In the genomic region with DNA sequence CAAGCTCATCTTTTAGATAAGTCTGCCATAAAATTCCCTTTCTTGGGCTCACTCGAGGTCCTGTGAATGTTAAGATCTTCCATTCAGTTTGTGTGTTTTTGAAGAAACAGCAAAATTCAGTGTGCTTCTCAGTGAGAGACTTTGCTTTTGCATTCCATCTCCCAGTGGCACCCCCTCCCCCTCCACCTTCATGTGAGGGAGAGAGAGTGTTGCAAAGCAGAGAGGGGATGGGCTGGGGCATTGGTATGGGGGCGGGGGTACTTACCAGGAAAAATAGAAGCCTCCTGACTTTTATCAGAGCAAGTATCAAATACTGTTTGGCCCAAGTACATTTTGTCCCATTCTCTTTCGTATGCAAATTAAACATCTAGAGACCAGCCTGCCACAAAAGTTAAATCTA, we compare ENCODE assay signal across 18 cellular contexts. TPM values are rescaled to one million over a fixed set of nuclear protein-coding genes. Genes with fewer than 3 reads are reported as not detected.
"Had no signal": no experiment of that assay in that cellular context is flagged by ENCODE, and none has a peak within 500 bp of the region (broad histone marks: within the 10 kb centered on the region; RNA-seq: fewer than 3 reads in every experiment).

No MANE protein-coding gene starts in this region.

- H3K4me1 Mint-ChIP-seq: memory B cell; stimulated activated effector memory CD8-positive, alpha-beta T cell treated with anti-CD3 and anti-CD28 coated beads, Interleukin-12 subunit alpha, Interleukin-12 subunit beta, amount 100 ng/mL, for 72 hours had no signal

- H3K9me3 Mint-ChIP-seq: activated CD8-positive, alpha-beta T cell treated with anti-CD3 and anti-CD28 coated beads for 36 hours; activated T-cell treated with anti-CD3 and anti-CD28 coated beads, Interleukin-2, amount 50 U/mL, for 4 hours; stimulated activated effector memory CD8-positive, alpha-beta T cell treated with anti-CD3 and anti-CD28 coated beads, Interleukin-12 subunit alpha, Interleukin-12 subunit beta, amount 100 ng/mL, for 72 hours had no signal

- H3K27me3 ChIP-seq: cardiac muscle cell, esophagus muscularis mucosa, pancreas, tibial nerve, vagina had no signal

- H3K27ac Mint-ChIP-seq: activated CD8-positive, alpha-beta T cell treated with anti-CD3 and anti-CD28 coated beads for 36 hours; memory B cell; natural killer cell treated with Interleukin-12 subunit alpha and Interleukin-12 subunit beta and Interleukin-15 and Interleukin-18, amount 100 ng/mL, for 72 hours; stimulated activated effector memory CD8-positive, alpha-beta T cell treated with anti-CD3 and anti-CD28 coated beads, Interleukin-12 subunit alpha, Interleukin-12 subunit beta, amount 100 ng/mL, for 72 hours had no signal

- H3K36me3 ChIP-seq: cardiac muscle cell, esophagus muscularis mucosa, pancreas, tibial nerve, vagina had no signal

- H3K27ac ChIP-seq: cardiac muscle cell, esophagus muscularis mucosa, pancreas, tibial nerve, vagina had no signal

- H3K36me3 Mint-ChIP-seq: memory B cell; natural killer cell treated with Interleukin-12 subunit alpha and Interleukin-12 subunit beta and Interleukin-15 and Interleukin-18, amount 100 ng/mL, for 72 hours; stimulated activated effector memory CD8-positive, alpha-beta T cell treated with anti-CD3 and anti-CD28 coated beads, Interleukin-12 subunit alpha, Interleukin-12 subunit beta, amount 100 ng/mL, for 72 hours had no signal

- H3K4me1 ChIP-seq: esophagus muscularis mucosa, vagina had no signal

- H3K4me3 Mint-ChIP-seq: activated CD8-positive, alpha-beta T cell treated with anti-CD3 and anti-CD28 coated beads for 36 hours; activated T-cell treated with anti-CD3 and anti-CD28 coated beads, Interleukin-2, amount 50 U/mL, for 4 hours; memory B cell; natural killer cell treated with Interleukin-12 subunit alpha and Interleukin-12 subunit beta and Interleukin-15 and Interleukin-18, amount 100 ng/mL, for 72 hours; stimulated activated effector memory CD8-positive, alpha-beta T cell treated with anti-CD3 and anti-CD28 coated beads, Interleukin-12 subunit alpha, Interleukin-12 subunit beta, amount 100 ng/mL, for 72 hours had no signal

- DNase-seq: activated CD4-positive, alpha-beta T cell treated with anti-CD3 and anti-CD28 coated beads for 48 hours; activated CD8-positive, alpha-beta T cell treated with anti-CD3 and anti-CD28 coated beads for 36 hours; activated effector memory CD4-positive, alpha-beta T cell treated with Interleukin-2 at 50 U/mL for 16 hours; activated naive CD4-positive, alpha-beta T cell treated with anti-CD3 and anti-CD28 coated beads, Interleukin-2, amount 50 U/mL, for 16 hours; activated T-cell treated with anti-CD3 and anti-CD28 coated beads, Interleukin-2, amount 50 U/mL, for 4 hours; islet precursor cell; pancreas; stimulated activated CD4-positive, alpha-beta T cell treated with anti-CD3 and anti-CD28 coated beads, Interleukin-1b, Interleukin-23, amount 100 ng/mL, for 48 hours; T-helper 2 cell had no signal

- H3K9me3 ChIP-seq: esophagus muscularis mucosa, pancreas, tibial nerve, vagina had no signal

- H3K4me3 ChIP-seq: cardiac muscle cell, esophagus muscularis mucosa, pancreas, tibial nerve, vagina had no signal

RNA-seq across cellular contexts. Expression of gene TECTB, which starts 3.7 kb away (rescaled TPM):
- total RNA-seq: activated CD8-positive, alpha-beta T cell treated with anti-CD3 and anti-CD28 coated beads for 36 hours; activated T-cell treated with anti-CD3 and anti-CD28 coated beads, Interleukin-2, amount 50 U/mL, for 4 hours; astrocyte; cardiac muscle cell; glomerular endothelial cell; natural killer cell treated with Interleukin-12 subunit alpha and Interleukin-12 subunit beta and Interleukin-15 and Interleukin-18, amount 100 ng/mL, for 72 hours; pancreas; tibial nerve; vagina had no signal
